Comparison of ENCODE assay signal across 8 cellular contexts in genomic region chr2:85066874-85067351, GRCh38.
DNase-seq lines count a peak whose midpoint lies in the region; ATAC-seq and TF ChIP-seq lines count a peak whose summit lies in the region.

No MANE protein-coding gene starts in this region.

- H3K4me1 Mint-ChIP-seq in brain = peaks cover 34% of the 10 kb centered on the region

- no peaks in the 10 kb centered on the region for H3K36me3 Mint-ChIP-seq in brain

- ATAC-seq in gastrocnemius medialis = peak; percentile 60 to 81
- no peak for ATAC-seq in HG02588 (IDR thresholded peaks at IDR 0.05; ENCODE audit: unreplicated experiment)

- DNase-seq in activated gamma-delta T cell treated with Interleukin-2 at 50 U/mL for 16 hours (peak; percentile 36), activated gamma-delta T cell (lab: John Stamatoyannopoulos, UW) (no peak), LHCN-M2 (ENCODE audit: low read depth) (peak; percentile 64), SK-MEL-5 (ENCODE audit: low read depth, low spot score) (peak; percentile 91), iPS DF 6.9 (ENCODE audit: low read depth, low spot score) (peak; percentile 85), gastrocnemius medialis (peak; percentile 33 to 59)

- intact Hi-C loops in gastrocnemius medialis (cut with DNase I; ENCODE audit: low total_unique reads) = loop anchor here (1.0 to 5.0 kb wide), 3 partner anchors 65 to 233 kb away; partner anchors contain the start of gene TCF7L1

- H3K4me3 ChIP-seq in iPS DF 6.9 (ENCODE audit: low read length) (no peak overlapping the region; the same call in 1 of the 2 replicates), gastrocnemius medialis (peak overlapping the region; percentile 41 to 48 (median 43))

- H3K27me3 ChIP-seq in iPS DF 6.9 (ENCODE audit: control insufficient read depth, insufficient read depth, low read length) = no peaks in the 10 kb centered on the region
- peaks cover 0 to 3% (median 0%) of the 10 kb centered on the region in 3 donors for H3K27me3 ChIP-seq in gastrocnemius medialis

- H3K27ac ChIP-seq in iPS DF 6.9 (ENCODE audit: low read length) (no peak overlapping the region), gastrocnemius medialis (no peak overlapping the region)

- in situ Hi-C loops in SK-MEL-5 (cut with HindIII; ENCODE audit: low pct_unique_long_range_greater_than_20kb, low sequenced_read_pairs) = no loop called here
- in situ Hi-C loops in gastrocnemius medialis (cut with MboI; ENCODE audit: low sequenced_read_pairs in 4 of 4) = loop anchor here in 3 of 4 donors (5.0 to 10.0 kb wide), 3 partner anchors 218 to 225 kb away; no protein-coding TSS in a partner anchor

- H3K4me1 ChIP-seq in iPS DF 6.9 (ENCODE audit: control insufficient read depth, insufficient read depth, low read length) (peaks cover 4% of the 10 kb centered on the region), gastrocnemius medialis (peaks cover 5 to 8% of the 10 kb centered on the region in 2 donors)

- peak overlapping the region; percentile 11 to 60 (median 42) for H3K27ac Mint-ChIP-seq in brain

- H3K4me3 Mint-ChIP-seq in brain = peak overlapping the region; percentile 46 to 72 (median 69)

- H3K9me3 ChIP-seq in iPS DF 6.9 (ENCODE audit: control insufficient read depth, insufficient read depth, low read length) (no peaks in the 10 kb centered on the region), gastrocnemius medialis (no peaks in the 10 kb centered on the region)

- peaks cover 0 to 10% (median 0%) of the 10 kb centered on the region in 5 experiments for H3K9me3 Mint-ChIP-seq in brain

- peak; percentile 93 to 97 for TF ChIP-seq CTCF in brain (conservative IDR thresholded peaks at IDR 0.05)
- peak; percentile 67 to 85 (median 78) for TF ChIP-seq CTCF in gastrocnemius medialis (IDR thresholded peaks at IDR 0.05 in 4 of 5, conservative IDR thresholded peaks at IDR 0.05 in 1 of 5)

- TF ChIP-seq POLR2A in gastrocnemius medialis (IDR thresholded peaks at IDR 0.05) = no peak

- H3K36me3 ChIP-seq in iPS DF 6.9 (ENCODE audit: control insufficient read depth, insufficient read depth, low read length) = no peaks in the 10 kb centered on the region
- H3K36me3 ChIP-seq in gastrocnemius medialis = no peaks in the 10 kb centered on the region

- WGBS in iPS DF 6.9 (ENCODE audit: insufficient coverage, insufficient read length) = no CpG with 5 or more reads among the region's 19 CpGs

- H3K27me3 Mint-ChIP-seq in brain = peaks cover 2% of the 10 kb centered on the region
